Comparison of ENCODE assay signal across 11 cellular contexts in the genomic region with DNA sequence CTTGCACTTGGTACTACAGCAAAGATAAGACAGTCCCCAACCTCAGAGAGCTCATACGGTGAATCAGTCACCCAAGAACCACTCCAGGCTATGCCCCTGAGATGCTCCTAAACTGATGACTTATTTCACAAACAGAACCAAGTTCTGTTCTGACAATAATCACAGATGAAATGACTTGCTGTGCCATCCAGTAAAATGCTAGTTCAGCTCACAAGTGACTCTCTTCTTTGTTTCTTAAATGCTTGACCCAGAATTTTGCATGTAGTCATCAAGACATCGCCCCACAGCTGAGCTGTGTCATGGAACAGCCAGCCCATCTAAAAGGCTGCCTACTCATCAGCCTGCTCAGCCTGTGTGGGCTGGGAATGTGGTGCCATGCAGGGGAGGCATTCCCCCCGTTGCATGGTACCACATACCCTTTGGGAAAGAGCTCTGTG. TPM values are rescaled to one million over a fixed set of nuclear protein-coding genes. Genes with fewer than 3 reads are reported as not detected.
A peak's percentile ranks its signal among the peaks of the same experiment; 100 is the strongest.
DNase-seq lines count a peak whose midpoint lies in the region; ATAC-seq, FAIRE-seq and TF ChIP-seq lines count a peak whose summit lies in the region.
"Had no signal": no experiment of that assay in that cellular context is flagged by ENCODE, and none has a peak within 500 bp of the region (broad histone marks: within the 10 kb centered on the region; RNA-seq: fewer than 3 reads in every experiment).

No MANE protein-coding gene starts in this region.

- H3K4me3 ChIP-seq in bronchial epithelial cell (ENCODE audit: low read depth, low read length) = no peak overlapping the region
- H3K4me3 ChIP-seq: right lobe of liver, upper lobe of left lung had no signal

- FAIRE-seq in bronchial epithelial cell (lab: Jason Lieb, UNC) = no peak

- ATAC-seq in GM19452 (IDR thresholded peaks at IDR 0.05; ENCODE audit: unreplicated experiment) (peak; percentile 59), HG03159 (IDR thresholded peaks at IDR 0.05; ENCODE audit: unreplicated experiment) (peak; percentile 57)

- H3K36me3 ChIP-seq in bronchial epithelial cell (ENCODE audit: control insufficient read depth, insufficient read depth, low read length) = no peaks in the 10 kb centered on the region
- H3K36me3 ChIP-seq: right lobe of liver, upper lobe of left lung had no signal

- peak; percentile 7 for DNase-seq in GM03348 (ENCODE audit: low spot score)
- peak; percentile 35 for DNase-seq in bronchial epithelial cell (ENCODE audit: low read depth)
- no peak for DNase-seq in NCI-H345 treated with DMSO at 0.1 percent for 48 hours (lab: John Stamatoyannopoulos, UW; ENCODE audit: unreplicated experiment)
- DNase-seq in HuH-7.5 (ENCODE audit: low spot score) = no peak
- DNase-seq in NCI-H82 treated with DMSO at 0.1 percent for 48 hours (lab: John Stamatoyannopoulos, UW; ENCODE audit: unreplicated experiment) = no peak
- no peak for DNase-seq in NCI-H69 (lab: John Stamatoyannopoulos, UW)
- DNase-seq: left cardiac atrium, right lobe of liver, upper lobe of left lung had no signal

- H3K27me3 ChIP-seq in bronchial epithelial cell (ENCODE audit: control insufficient read depth, insufficient read depth, low read length) = no peaks in the 10 kb centered on the region
- H3K27me3 ChIP-seq: right lobe of liver, upper lobe of left lung had no signal

- TF ChIP-seq CTCF in bronchial epithelial cell (IDR thresholded peaks at IDR 0.05; ENCODE audit: insufficient read depth, low read length, severe bottlenecking) = no peak

RNA-seq across cellular contexts. Expression of a gene that starts 6.1 kb away (rescaled TPM):
- 11.9 and 16.8 TPM in 2 replicates for total RNA-seq in bronchial epithelial cell

Comparison
In these comparisons a context has a peak if more than half of its experiments do, and no peak if none do; other contexts are left out.
1. DNase-seq: peak in GM03348 (single experiment) and bronchial epithelial cell (single experiment); none in NCI-H345 treated with DMSO at 0.1 percent for 48 hours (single experiment), HuH-7.5 (single experiment), NCI-H82 treated with DMSO at 0.1 percent for 48 hours (single experiment) and NCI-H69 (single experiment).